1 cellular context compared by ENCODE assay signal in genomic region chr3:37229740-37230139, GRCh38.
TF ChIP-seq lines count a peak whose summit lies in the region.

No MANE protein-coding gene starts in this region.

TF ChIP-seq in K562, 482 proteins besides CTCF, POLR2A, EP300 and RAD21 (continued from another document and continues in another):
- TF ChIP-seq, protein P1, sequence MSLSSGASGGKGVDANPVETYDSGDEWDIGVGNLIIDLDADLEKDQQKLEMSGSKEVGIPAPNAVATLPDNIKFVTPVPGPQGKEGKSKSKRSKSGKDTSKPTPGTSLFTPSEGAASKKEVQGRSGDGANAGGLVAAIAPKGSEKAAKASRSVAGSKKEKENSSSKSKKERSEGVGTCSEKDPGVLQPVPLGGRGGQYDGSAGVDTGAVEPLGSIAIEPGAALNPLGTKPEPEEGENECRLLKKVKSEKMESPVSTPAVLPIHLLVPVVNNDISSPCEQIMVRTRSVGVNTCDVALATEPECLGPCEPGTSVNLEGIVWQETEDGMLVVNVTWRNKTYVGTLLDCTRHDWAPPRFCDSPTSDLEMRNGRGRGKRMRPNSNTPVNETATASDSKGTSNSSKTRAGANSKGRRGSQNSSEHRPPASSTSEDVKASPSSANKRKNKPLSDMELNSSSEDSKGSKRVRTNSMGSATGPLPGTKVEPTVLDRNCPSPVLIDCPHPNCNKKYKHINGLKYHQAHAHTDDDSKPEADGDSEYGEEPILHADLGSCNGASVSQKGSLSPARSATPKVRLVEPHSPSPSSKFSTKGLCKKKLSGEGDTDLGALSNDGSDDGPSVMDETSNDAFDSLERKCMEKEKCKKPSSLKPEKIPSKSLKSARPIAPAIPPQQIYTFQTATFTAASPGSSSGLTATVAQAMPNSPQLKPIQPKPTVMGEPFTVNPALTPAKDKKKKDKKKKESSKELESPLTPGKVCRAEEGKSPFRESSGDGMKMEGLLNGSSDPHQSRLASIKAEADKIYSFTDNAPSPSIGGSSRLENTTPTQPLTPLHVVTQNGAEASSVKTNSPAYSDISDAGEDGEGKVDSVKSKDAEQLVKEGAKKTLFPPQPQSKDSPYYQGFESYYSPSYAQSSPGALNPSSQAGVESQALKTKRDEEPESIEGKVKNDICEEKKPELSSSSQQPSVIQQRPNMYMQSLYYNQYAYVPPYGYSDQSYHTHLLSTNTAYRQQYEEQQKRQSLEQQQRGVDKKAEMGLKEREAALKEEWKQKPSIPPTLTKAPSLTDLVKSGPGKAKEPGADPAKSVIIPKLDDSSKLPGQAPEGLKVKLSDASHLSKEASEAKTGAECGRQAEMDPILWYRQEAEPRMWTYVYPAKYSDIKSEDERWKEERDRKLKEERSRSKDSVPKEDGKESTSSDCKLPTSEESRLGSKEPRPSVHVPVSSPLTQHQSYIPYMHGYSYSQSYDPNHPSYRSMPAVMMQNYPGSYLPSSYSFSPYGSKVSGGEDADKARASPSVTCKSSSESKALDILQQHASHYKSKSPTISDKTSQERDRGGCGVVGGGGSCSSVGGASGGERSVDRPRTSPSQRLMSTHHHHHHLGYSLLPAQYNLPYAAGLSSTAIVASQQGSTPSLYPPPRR (CRISPR knock-in tag; IDR thresholded peaks at IDR 0.05; ENCODE audit: borderline replicate concordance) = no peak
- TF ChIP-seq RBFOX2 (IDR thresholded peaks at IDR 0.05; ENCODE audit: low read depth, low read length) (no peak), ZNF830 (CRISPR knock-in tag; IDR thresholded peaks at IDR 0.05) (no peak), ZNF512 (tag; IDR thresholded peaks at IDR 0.05) (no peak), SAFB (IDR thresholded peaks at IDR 0.05; ENCODE audit: borderline replicate concordance, low read depth, low read length) (no peak), SNIP1 (IDR thresholded peaks at IDR 0.05; ENCODE audit: low read depth) (no peak), RUNX1 (IDR thresholded peaks at IDR 0.05; ENCODE audit: low read depth) (no peak), SFPQ (IDR thresholded peaks at IDR 0.05; ENCODE audit: low read depth, low read length) (no peak), CAMTA2 (CRISPR knock-in tag; conservative IDR thresholded peaks at IDR 0.05) (no peak), NCOA6 (IDR thresholded peaks at IDR 0.05) (peak; percentile 58; the same call in 1 of the 2 replicates), JUN (IDR thresholded peaks at IDR 0.05; ENCODE audit: borderline replicate concordance, low read depth, low read length) (no peak), JUN (CRISPR knock-in tag; IDR thresholded peaks at IDR 0.05; ENCODE audit: borderline replicate concordance) (no peak), SPI1 (IDR thresholded peaks at IDR 0.05; ENCODE audit: borderline replicate concordance, low read depth, low read length) (no peak; the same call in 1 of the 2 replicates), KLF6 (CRISPR knock-in tag; IDR thresholded peaks at IDR 0.05; ENCODE audit: borderline replicate concordance) (no peak), ZNF717 (CRISPR knock-in tag; IDR thresholded peaks at IDR 0.05) (no peak), BMI1 (IDR thresholded peaks at IDR 0.05; ENCODE audit: low read length) (no peak), ZNF655 (CRISPR knock-in tag; IDR thresholded peaks at IDR 0.05) (no peak), SMAD3 (CRISPR knock-in tag; conservative IDR thresholded peaks at IDR 0.05) (no peak), ZSCAN32 (CRISPR knock-in tag; IDR thresholded peaks at IDR 0.05) (no peak), GATAD2B (IDR thresholded peaks at IDR 0.05; ENCODE audit: borderline replicate concordance) (peak; percentile 68; the same call in 1 of the 2 replicates), PHF20 (IDR thresholded peaks at IDR 0.05; ENCODE audit: partially characterized antibody) (no peak), ZNF780A (CRISPR knock-in tag; IDR thresholded peaks at IDR 0.05) (no peak), THRAP3 (IDR thresholded peaks at IDR 0.05; ENCODE audit: borderline replicate concordance) (no peak), ZNF75A (CRISPR knock-in tag; IDR thresholded peaks at IDR 0.05) (no peak)
- TF ChIP-seq, protein P2, sequence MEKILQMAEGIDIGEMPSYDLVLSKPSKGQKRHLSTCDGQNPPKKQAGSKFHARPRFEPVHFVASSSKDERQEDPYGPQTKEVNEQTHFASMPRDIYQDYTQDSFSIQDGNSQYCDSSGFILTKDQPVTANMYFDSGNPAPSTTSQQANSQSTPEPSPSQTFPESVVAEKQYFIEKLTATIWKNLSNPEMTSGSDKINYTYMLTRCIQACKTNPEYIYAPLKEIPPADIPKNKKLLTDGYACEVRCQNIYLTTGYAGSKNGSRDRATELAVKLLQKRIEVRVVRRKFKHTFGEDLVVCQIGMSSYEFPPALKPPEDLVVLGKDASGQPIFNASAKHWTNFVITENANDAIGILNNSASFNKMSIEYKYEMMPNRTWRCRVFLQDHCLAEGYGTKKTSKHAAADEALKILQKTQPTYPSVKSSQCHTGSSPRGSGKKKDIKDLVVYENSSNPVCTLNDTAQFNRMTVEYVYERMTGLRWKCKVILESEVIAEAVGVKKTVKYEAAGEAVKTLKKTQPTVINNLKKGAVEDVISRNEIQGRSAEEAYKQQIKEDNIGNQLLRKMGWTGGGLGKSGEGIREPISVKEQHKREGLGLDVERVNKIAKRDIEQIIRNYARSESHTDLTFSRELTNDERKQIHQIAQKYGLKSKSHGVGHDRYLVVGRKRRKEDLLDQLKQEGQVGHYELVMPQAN (IDR thresholded peaks at IDR 0.05; ENCODE audit: borderline replicate concordance) = no peak
- TF ChIP-seq, protein P3, sequence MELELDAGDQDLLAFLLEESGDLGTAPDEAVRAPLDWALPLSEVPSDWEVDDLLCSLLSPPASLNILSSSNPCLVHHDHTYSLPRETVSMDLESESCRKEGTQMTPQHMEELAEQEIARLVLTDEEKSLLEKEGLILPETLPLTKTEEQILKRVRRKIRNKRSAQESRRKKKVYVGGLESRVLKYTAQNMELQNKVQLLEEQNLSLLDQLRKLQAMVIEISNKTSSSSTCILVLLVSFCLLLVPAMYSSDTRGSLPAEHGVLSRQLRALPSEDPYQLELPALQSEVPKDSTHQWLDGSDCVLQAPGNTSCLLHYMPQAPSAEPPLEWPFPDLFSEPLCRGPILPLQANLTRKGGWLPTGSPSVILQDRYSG (tag; conservative IDR thresholded peaks at IDR 0.05; ENCODE audit: low read depth) = no peak
- TF ChIP-seq, protein P4, sequence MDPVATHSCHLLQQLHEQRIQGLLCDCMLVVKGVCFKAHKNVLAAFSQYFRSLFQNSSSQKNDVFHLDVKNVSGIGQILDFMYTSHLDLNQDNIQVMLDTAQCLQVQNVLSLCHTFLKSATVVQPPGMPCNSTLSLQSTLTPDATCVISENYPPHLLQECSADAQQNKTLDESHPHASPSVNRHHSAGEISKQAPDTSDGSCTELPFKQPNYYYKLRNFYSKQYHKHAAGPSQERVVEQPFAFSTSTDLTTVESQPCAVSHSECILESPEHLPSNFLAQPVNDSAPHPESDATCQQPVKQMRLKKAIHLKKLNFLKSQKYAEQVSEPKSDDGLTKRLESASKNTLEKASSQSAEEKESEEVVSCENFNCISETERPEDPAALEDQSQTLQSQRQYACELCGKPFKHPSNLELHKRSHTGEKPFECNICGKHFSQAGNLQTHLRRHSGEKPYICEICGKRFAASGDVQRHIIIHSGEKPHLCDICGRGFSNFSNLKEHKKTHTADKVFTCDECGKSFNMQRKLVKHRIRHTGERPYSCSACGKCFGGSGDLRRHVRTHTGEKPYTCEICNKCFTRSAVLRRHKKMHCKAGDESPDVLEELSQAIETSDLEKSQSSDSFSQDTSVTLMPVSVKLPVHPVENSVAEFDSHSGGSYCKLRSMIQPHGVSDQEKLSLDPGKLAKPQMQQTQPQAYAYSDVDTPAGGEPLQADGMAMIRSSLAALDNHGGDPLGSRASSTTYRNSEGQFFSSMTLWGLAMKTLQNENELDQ (CRISPR knock-in tag; IDR thresholded peaks at IDR 0.05; ENCODE audit: borderline replicate concordance) = no peak
- TF ChIP-seq, protein P5, sequence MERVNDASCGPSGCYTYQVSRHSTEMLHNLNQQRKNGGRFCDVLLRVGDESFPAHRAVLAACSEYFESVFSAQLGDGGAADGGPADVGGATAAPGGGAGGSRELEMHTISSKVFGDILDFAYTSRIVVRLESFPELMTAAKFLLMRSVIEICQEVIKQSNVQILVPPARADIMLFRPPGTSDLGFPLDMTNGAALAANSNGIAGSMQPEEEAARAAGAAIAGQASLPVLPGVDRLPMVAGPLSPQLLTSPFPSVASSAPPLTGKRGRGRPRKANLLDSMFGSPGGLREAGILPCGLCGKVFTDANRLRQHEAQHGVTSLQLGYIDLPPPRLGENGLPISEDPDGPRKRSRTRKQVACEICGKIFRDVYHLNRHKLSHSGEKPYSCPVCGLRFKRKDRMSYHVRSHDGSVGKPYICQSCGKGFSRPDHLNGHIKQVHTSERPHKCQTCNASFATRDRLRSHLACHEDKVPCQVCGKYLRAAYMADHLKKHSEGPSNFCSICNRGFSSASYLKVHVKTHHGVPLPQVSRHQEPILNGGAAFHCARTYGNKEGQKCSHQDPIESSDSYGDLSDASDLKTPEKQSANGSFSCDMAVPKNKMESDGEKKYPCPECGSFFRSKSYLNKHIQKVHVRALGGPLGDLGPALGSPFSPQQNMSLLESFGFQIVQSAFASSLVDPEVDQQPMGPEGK (CRISPR knock-in tag; IDR thresholded peaks at IDR 0.05; ENCODE audit: borderline replicate concordance) = no peak
